In genomic region chr16:85662976-85663830, GRCh38 we compare ENCODE assay signal across 16 cellular contexts.
"Had no signal": no experiment of that assay in that cellular context is flagged by ENCODE, and none has a peak within 500 bp of the region (broad histone marks: within the 10 kb centered on the region; RNA-seq: fewer than 3 reads in every experiment).

No MANE protein-coding gene starts in this region.

- ATAC-seq: effector memory CD8-positive, alpha-beta T cell; left ventricle myocardium superior; naive thymus-derived CD8-positive, alpha-beta T cell had no signal

- DNase-seq: activated CD4-positive, alpha-beta memory T cell treated with anti-CD3 and anti-CD28 coated beads for 36 hours; activated CD4-positive, alpha-beta T cell treated with anti-CD3 and anti-CD28 coated beads for 4 hours; activated gamma-delta T cell treated with Interleukin-2 at 50 U/mL for 16 hours; activated T-cell treated with anti-CD3 and anti-CD28 coated beads for 4 hours; effector memory CD8-positive, alpha-beta T cell; foreskin fibroblast; head of caudate nucleus; left ventricle myocardium superior; mesenchymal stem cell; stimulated activated CD4-positive, alpha-beta T cell treated with anti-CD3 and anti-CD28 coated beads, Interleukin-15, amount 100 ng/mL, for 24 hours; stimulated activated CD4-positive, alpha-beta T cell treated with anti-CD3 and anti-CD28 coated beads, Interleukin-2, amount 100 ng/mL, for 48 hours had no signal

- H3K4me3 ChIP-seq: skin epidermis, suprapubic skin had no signal

- FAIRE-seq: TTC549 had no signal

- H3K27me3 ChIP-seq: suprapubic skin had no signal

- H3K9me3 ChIP-seq: suprapubic skin had no signal

- H3K27ac ChIP-seq: epithelial cell of prostate, skin epidermis, suprapubic skin had no signal
